Comparison of ENCODE assay signal across 7 cellular contexts in the genomic region with DNA sequence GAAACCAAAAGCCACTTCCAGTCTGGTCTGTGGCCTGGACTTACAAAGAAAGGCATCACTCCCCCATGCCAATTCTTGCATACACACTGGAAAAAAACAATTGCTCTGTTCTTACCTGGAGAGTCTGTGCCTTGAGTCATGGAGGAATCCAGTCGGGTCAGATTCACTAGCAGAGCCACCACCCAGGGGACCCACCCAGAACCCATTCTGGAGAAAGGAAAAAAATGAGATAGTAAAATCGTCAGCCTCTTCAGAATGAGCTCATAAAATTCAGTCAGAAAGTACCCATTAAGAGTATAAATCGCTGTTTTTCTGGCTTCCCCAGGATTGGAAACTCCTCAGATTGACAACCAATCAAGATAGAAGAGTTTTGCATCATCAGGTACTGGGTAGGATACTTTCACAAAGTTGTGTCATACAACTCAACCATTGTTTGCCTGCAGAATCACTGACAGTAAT. TPM values are rescaled to one million over a fixed set of nuclear protein-coding genes. Genes with fewer than 3 reads are reported as not detected.
A peak's percentile ranks its signal among the peaks of the same experiment; 100 is the strongest.
DNase-seq lines count a peak whose midpoint lies in the region; ATAC-seq, FAIRE-seq and TF ChIP-seq lines count a peak whose summit lies in the region.

HLA-DOB (minus strand) TSS at position 257 of the 459 bp plus-strand sequence; CDS start at position 206, 51 bp downstream.

- BruUV-seq in endothelial cell of umbilical vein (replicated peaks; lab: Mats Ljungman, UMichigan) = no TSS peak

- H3K4me3 ChIP-seq in endothelial cell of umbilical vein (replicated peaks in 1 of 3; ENCODE audit: insufficient read depth in 1 of 3, low read depth in 1 of 3, low read length in 3 of 3) = no peak within 1 kb of the TSS
- H3K4me3 ChIP-seq in spleen = peak within 1 kb of the TSS; percentile 22 to 71 (median 32)

- no peaks in the 10 kb centered on the region for H3K4me1 ChIP-seq in endothelial cell of umbilical vein (ENCODE audit: control insufficient read depth, extremely low read depth, insufficient read depth, low read length)
- H3K4me1 ChIP-seq in spleen = peaks cover 0 to 80% (median 22%) of the 10 kb centered on the region in 6 donors

- no peak for FAIRE-seq in endothelial cell of umbilical vein (lab: Jason Lieb, UNC)

- POLR2A ChIA-PET in endothelial cell of umbilical vein (lab: Charles Lee) = no interaction called here

- DNase-seq in HT-29 (ENCODE audit: low spot score) (peak; percentile 65), endothelial cell of umbilical vein (ENCODE audit: low read depth, low spot score) (peak; percentile 51), spleen (no peak), retina (no peak), GM19240 (ENCODE audit: insufficient read length, low spot score) (no peak), G401 (ENCODE audit: low spot score) (no peak)

- H3K36me3 ChIP-seq in endothelial cell of umbilical vein (ENCODE audit: control insufficient read depth in 2 of 2, extremely low read depth in 1 of 2, insufficient read depth in 2 of 2, low read length in 2 of 2) (no peaks in the 10 kb centered on the region), spleen (peaks cover 0 to 26% (median 4%) of the 10 kb centered on the region in 6 donors)

- dilution Hi-C loops in endothelial cell of umbilical vein (cut with MboI; ENCODE audit: extremely low pct_ligation_motif_present, low sequenced_read_pairs) = no loop called here

- CTCF ChIA-PET in endothelial cell of umbilical vein (lab: Charles Lee) = no interaction called here

- 36 to 48% (median 47%) methylated on average over 3 of the region's 3 CpGs for WGBS in spleen, 5 donors

- no peaks in the 10 kb centered on the region for H3K9me1 ChIP-seq in endothelial cell of umbilical vein (replicated peaks; ENCODE audit: control insufficient read depth, extremely low read depth, insufficient read depth, low read length)

- peak; percentile 53 for ATAC-seq in GM18909 (IDR thresholded peaks at IDR 0.05; ENCODE audit: poor library complexity, unreplicated experiment)

- H3K27ac ChIP-seq in endothelial cell of umbilical vein (ENCODE audit: insufficient read depth, low read depth, low read length) (no peak within 1 kb of the TSS), spleen (peak within 1 kb of the TSS; percentile 44 to 94 (median 84))

- in situ Hi-C loops in G401 (cut with HindIII; ENCODE audit: low sequenced_read_pairs) = no loop called here

- H3K79me2 ChIP-seq in endothelial cell of umbilical vein (ENCODE audit: control insufficient read depth, insufficient read depth, low read length) = no peaks in the 10 kb centered on the region

- intact Hi-C loops in endothelial cell of umbilical vein (cut with micrococcal nuclease) (no loop called here), spleen (cut with DNase I; ENCODE audit: low total_unique reads) (no loop called here)

- TF ChIP-seq POLR2A in endothelial cell of umbilical vein (IDR thresholded peaks at IDR 0.05; ENCODE audit: low read depth, low read length) (no peak), spleen (IDR thresholded peaks at IDR 0.05) (no peak)

- TF ChIP-seq CTCF in endothelial cell of umbilical vein (IDR thresholded peaks at IDR 0.05; ENCODE audit: extremely low read depth in 1 of 2, insufficient read depth in 1 of 2, low read depth in 1 of 2, low read length in 2 of 2) (no peak), spleen (IDR thresholded peaks at IDR 0.05 in 8 of 11, conservative IDR thresholded peaks at IDR 0.05 in 3 of 11) (no peak)

- no peaks in the 10 kb centered on the region for H4K20me1 ChIP-seq in endothelial cell of umbilical vein (replicated peaks; ENCODE audit: control insufficient read depth, extremely low read depth, insufficient read depth, low read length)

- H2AFZ ChIP-seq in endothelial cell of umbilical vein (ENCODE audit: low read depth, low read length) = no peak within 1 kb of the TSS

- H3K4me2 ChIP-seq in endothelial cell of umbilical vein (ENCODE audit: insufficient read depth, low read length) = no peak within 1 kb of the TSS

- no peak within 1 kb of the TSS for H3K9ac ChIP-seq in endothelial cell of umbilical vein (replicated peaks; ENCODE audit: extremely low read depth, insufficient read depth, low read length)

- peaks cover 4 to 17% of the 10 kb centered on the region in 2 experiments for H3K27me3 ChIP-seq in endothelial cell of umbilical vein (ENCODE audit: control insufficient read depth in 2 of 2, insufficient read depth in 2 of 2, low read length in 2 of 2)
- H3K27me3 ChIP-seq in spleen (replicated peaks in 1 of 7) = no peaks in the 10 kb centered on the region

- H3K9me3 ChIP-seq in endothelial cell of umbilical vein (replicated peaks; ENCODE audit: control insufficient read depth, insufficient read depth, low read length) (no peaks in the 10 kb centered on the region), spleen (no peaks in the 10 kb centered on the region)

TF ChIP-seq in endothelial cell of umbilical vein, 7 proteins besides CTCF, POLR2A, EP300 and RAD21:
- TF ChIP-seq POLR2AphosphoS5 (IDR thresholded peaks at IDR 0.05; ENCODE audit: insufficient read depth, low read depth, low read length) (no peak), FOS (IDR thresholded peaks at IDR 0.05; ENCODE audit: borderline replicate concordance, insufficient read depth, low read length) (no peak)

RNA-seq across cellular contexts. Expression of gene HLA-DOB, which starts in this region (rescaled TPM):
- not detected in 2 replicates for total RNA-seq in HT-29 (2014; rRNA removed; shearing (Covaris generic))
- 0.44 and 0.46 TPM in 2 replicates for total RNA-seq in endothelial cell of umbilical vein
- 0.10 and 0.54 TPM in 2 replicates for polyA plus RNA-seq in endothelial cell of umbilical vein
- 0.08 TPM in 1 of 2 replicates, not detected in the other for polyA plus RNA-seq in endothelial cell of umbilical vein (2011; cell fraction: cytosol; rRNA removed)
- 3.1 TPM in 2 replicates for polyA plus RNA-seq in endothelial cell of umbilical vein (2011; cell fraction: nucleus; rRNA removed)
- polyA plus RNA-seq in endothelial cell of umbilical vein (2012) = 0.26 and 0.28 TPM in 2 replicates
- 0.36 and 0.70 TPM in 2 replicates for polyA minus RNA-seq in endothelial cell of umbilical vein
- polyA minus RNA-seq in endothelial cell of umbilical vein (2011; cell fraction: cytosol; rRNA and poly(A)+ RNA removed) = not detected
- polyA minus RNA-seq in endothelial cell of umbilical vein (2011; cell fraction: nucleus; rRNA and poly(A)+ RNA removed) = 0.48 and 0.63 TPM in 2 replicates
- total RNA-seq in spleen = 10 to 100 TPM; 30.7 to 50.7 (median 43.9) TPM
- 100 to 1,000 TPM; 112 to 179 (median 141) TPM for polyA plus RNA-seq in spleen
- total RNA-seq in G401 (2014; rRNA removed; shearing (Covaris generic)) = not detected in 2 replicates

Comparison
In these comparisons a context has a peak if more than half of its experiments do, and no peak if none do; other contexts are left out.
1. RNA of gene HLA-DOB (total RNA-seq): 30.7 to 50.7 TPM in spleen; 0.44 to 0.46 TPM in endothelial cell of umbilical vein, not detected in HT-29 and not detected in G401; every median in the first group is over 10 times any median in the second.
2. RNA of gene HLA-DOB (polyA plus RNA-seq): 112 to 179 TPM in spleen; 0.08 to 3.1 TPM in endothelial cell of umbilical vein; every median in the first group is over 10 times any median in the second.
3. Peak in DNase-seq in HT-29; RNA of the gene not detected or under 1 TPM.
4. H3K4me3 ChIP-seq: peak in spleen (8 of 8); none in endothelial cell of umbilical vein (0 of 3).